ENCODE assay signal across 1 cellular context in the genomic region with DNA sequence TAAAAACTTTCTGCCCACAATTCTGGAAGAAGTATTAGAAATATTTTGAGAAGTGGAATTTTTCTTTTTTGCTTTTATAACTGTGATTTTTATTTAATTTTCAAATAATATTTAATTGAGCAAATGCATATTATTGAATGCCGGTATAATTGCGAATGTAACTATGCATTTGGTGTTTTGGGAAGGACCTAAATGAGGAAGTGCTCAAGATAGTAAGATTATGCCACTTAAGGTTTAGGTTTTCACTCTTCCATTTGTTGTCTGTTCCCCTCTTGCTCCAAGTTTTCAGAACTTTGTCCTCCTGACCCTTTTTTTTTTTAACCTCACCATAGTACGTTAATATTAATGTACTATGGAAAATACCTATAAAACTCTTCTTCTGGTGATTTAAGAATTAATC.
TF ChIP-seq lines count a peak whose summit lies in the region.

No MANE protein-coding gene starts in this region.

TF ChIP-seq in GM23338, 12 proteins besides CTCF, POLR2A, EP300 and RAD21 (continued from another document):
- TF ChIP-seq ETS1 (IDR thresholded peaks at IDR 0.05) = no peak
